In genomic region chr3:194301730-194302129, GRCh38 we compare ENCODE assay signal across 23 cellular contexts. TPM values are rescaled to one million over a fixed set of nuclear protein-coding genes. Genes with fewer than 3 reads are reported as not detected.
"Had no signal": no experiment of that assay in that cellular context is flagged by ENCODE, and none has a peak within 500 bp of the region (broad histone marks: within the 10 kb centered on the region; RNA-seq: fewer than 3 reads in every experiment).

No MANE protein-coding gene starts in this region.

- H3K36me3 ChIP-seq: gastroesophageal sphincter, pancreas, stomach, transverse colon, uterus, WERI-Rb-1 had no signal

- H3K27ac ChIP-seq: epithelial cell of prostate, gastroesophageal sphincter, pancreas, skin epidermis, stomach, transverse colon, uterus, WERI-Rb-1 had no signal

- ATAC-seq: activated naive CD8-positive, alpha-beta T cell treated with anti-CD3 and anti-CD28 coated beads, Interleukin-2, amount 50 U/mL, for 24 hours; activated T-helper 17 cell treated with anti-CD3 and anti-CD28 coated beads, Interleukin-2, amount 50 U/mL, for 72 hours; gastroesophageal sphincter; left ventricle myocardium superior; pancreas; right cardiac atrium; stimulated activated memory B cell treated with anti-CD40 and anti-IgM and Interleukin-4, amounts not matched to agents 10 μg/mL and 1 μg/mL and 100 μg/mL, for 72 hours; T-cell had no signal

- H3K4me3 ChIP-seq: gastroesophageal sphincter, pancreas, skin epidermis, stomach, transverse colon, uterus had no signal

- H3K4me1 ChIP-seq: pancreas, uterus had no signal

- H3K27me3 ChIP-seq: gastroesophageal sphincter, pancreas, uterus had no signal

- H3K9me3 ChIP-seq: gastroesophageal sphincter, pancreas, stomach, transverse colon, uterus had no signal

- DNase-seq: activated CD4-positive, alpha-beta T cell treated with anti-CD3 and anti-CD28 coated beads for 1 hour; activated naive CD4-positive, alpha-beta T cell treated with anti-CD3 and anti-CD28 coated beads, Interleukin-2, amount 50 U/mL, for 16 hours; activated naive CD8-positive, alpha-beta T cell treated with anti-CD3 and anti-CD28 coated beads, Interleukin-2, amount 50 U/mL, for 24 hours; activated T-cell treated with anti-CD3 and anti-CD28 coated beads, Interleukin-2, amount 50 U/mL, for 24 hours; kidney; left ventricle myocardium superior; pancreas; right cardiac atrium; stomach; T-cell; transverse colon; uterus; WERI-Rb-1 had no signal

RNA-seq across cellular contexts. Expression of gene CPN2, which starts 49.4 kb away (rescaled TPM):
- total RNA-seq: activated T-helper 17 cell treated with anti-CD3 and anti-CD28 coated beads, Interleukin-2, amount 50 U/mL, for 72 hours; chondrocyte; gastroesophageal sphincter; mononuclear cell; myocyte; pulmonary artery endothelial cell; right cardiac atrium; stomach; temporal lobe had no signal
